In genomic region chr3:111080357-111080937, GRCh38 we compare ENCODE assay signal across 8 cellular contexts. TPM values are rescaled to one million over a fixed set of nuclear protein-coding genes. Genes with fewer than 3 reads are reported as not detected.
DNase-seq lines count a peak whose midpoint lies in the region; ATAC-seq and TF ChIP-seq lines count a peak whose summit lies in the region.

No MANE protein-coding gene starts in this region.

- H3K27me3 Mint-ChIP-seq in activated T-helper 2 cell treated with anti-CD3 and anti-CD28 coated beads, Interferon-gamma antibody, Interleukin-2, Interleukin-4, amounts not matched to agents 10 μg/mL and 5 μg/mL and 100 μg/mL, durations not matched to agents 14 hours and 24 hours and 36 hours (ENCODE audit: low read depth), result peaks cover 15% of the 10 kb centered on the region

- no peaks in the 10 kb centered on the region for H3K9me3 Mint-ChIP-seq in activated T-helper 2 cell treated with anti-CD3 and anti-CD28 coated beads, Interferon-gamma antibody, Interleukin-2, Interleukin-4, amounts not matched to agents 10 μg/mL and 5 μg/mL and 100 μg/mL, durations not matched to agents 14 hours and 24 hours and 36 hours

- peaks cover 0 to 9% of the 10 kb centered on the region in 2 donors for H3K4me1 ChIP-seq in ascending aorta

- intact Hi-C loops in ascending aorta (cut with DNase I), result loop anchor here (5.0 kb wide), 1 partner anchor 1348 kb away; no protein-coding TSS in a partner anchor
- intact Hi-C loops in activated T-helper 2 cell treated with anti-CD3 and anti-CD28 coated beads, Interferon-gamma antibody, Interleukin-2, Interleukin-4, amounts not matched to agents 10 μg/mL and 5 μg/mL and 100 μg/mL, durations not matched to agents 14 hours and 24 hours and 36 hours (cut with micrococcal nuclease), result no loop called here

- no peak overlapping the region for H3K27ac Mint-ChIP-seq in activated T-helper 2 cell treated with anti-CD3 and anti-CD28 coated beads, Interferon-gamma antibody, Interleukin-2, Interleukin-4, amounts not matched to agents 10 μg/mL and 5 μg/mL and 100 μg/mL, durations not matched to agents 14 hours and 24 hours and 36 hours

- H3K4me3 ChIP-seq in ascending aorta, result no peak overlapping the region

- H3K9me3 ChIP-seq in ascending aorta, result no peaks in the 10 kb centered on the region

- no peak for ATAC-seq in HG03520 (IDR thresholded peaks at IDR 0.05; ENCODE audit: unreplicated experiment)

- H3K27me3 ChIP-seq in ascending aorta, result no peaks in the 10 kb centered on the region

- peak in 2 of 3 experiments; percentile 38 to 64 for TF ChIP-seq CTCF in ascending aorta (IDR thresholded peaks at IDR 0.05)

- H3K36me3 Mint-ChIP-seq in activated T-helper 2 cell treated with anti-CD3 and anti-CD28 coated beads, Interferon-gamma antibody, Interleukin-2, Interleukin-4, amounts not matched to agents 10 μg/mL and 5 μg/mL and 100 μg/mL, durations not matched to agents 14 hours and 24 hours and 36 hours (ENCODE audit: low read depth), result no peaks in the 10 kb centered on the region

- H3K36me3 ChIP-seq in ascending aorta, result no peaks in the 10 kb centered on the region

- peak; percentile 27 for DNase-seq in AG20443 (ENCODE audit: low spot score)
- DNase-seq in HS-5 (ENCODE audit: low read depth), result peak; percentile 72
- no peak for DNase-seq in ascending aorta (ENCODE audit: low spot score in 2 of 2)
- peak; percentile 52 for DNase-seq in left kidney (ENCODE audit: low read depth, low spot score)
- DNase-seq in activated CD4-positive, alpha-beta T cell treated with anti-CD3 and anti-CD28 coated beads, Interleukin-2, amount 50 U/mL, for 48 hours, result no peak
- no peak for DNase-seq in activated T-helper 2 cell treated with anti-CD3 and anti-CD28 coated beads, Interferon-gamma antibody, Interleukin-2, Interleukin-4, amounts not matched to agents 10 μg/mL and 5 μg/mL and 100 μg/mL, durations not matched to agents 14 hours and 24 hours and 36 hours (ENCODE audit: low spot score)
- DNase-seq in stimulated activated CD4-positive, alpha-beta T cell treated with anti-CD3 and anti-CD28 coated beads, Interleukin-12 subunit alpha, Interleukin-12 subunit beta, amount 100 ng/mL, for 4 hours, result no peak

- no peaks in the 10 kb centered on the region for H3K4me1 Mint-ChIP-seq in activated T-helper 2 cell treated with anti-CD3 and anti-CD28 coated beads, Interferon-gamma antibody, Interleukin-2, Interleukin-4, amounts not matched to agents 10 μg/mL and 5 μg/mL and 100 μg/mL, durations not matched to agents 14 hours and 24 hours and 36 hours (ENCODE audit: low read depth)

- H3K27ac ChIP-seq in ascending aorta, result no peak overlapping the region

- no peak overlapping the region for H3K4me3 Mint-ChIP-seq in activated T-helper 2 cell treated with anti-CD3 and anti-CD28 coated beads, Interferon-gamma antibody, Interleukin-2, Interleukin-4, amounts not matched to agents 10 μg/mL and 5 μg/mL and 100 μg/mL, durations not matched to agents 14 hours and 24 hours and 36 hours (ENCODE audit: low read depth)

RNA-seq across cellular contexts. Expression of gene NECTIN3, which starts 8.8 kb away (rescaled TPM):
- total RNA-seq in ascending aorta, result 104 TPM
- 2.2 and 2.6 TPM in 2 replicates for total RNA-seq in activated T-helper 2 cell treated with anti-CD3 and anti-CD28 coated beads, Interferon-gamma antibody, Interleukin-2, Interleukin-4, amounts not matched to agents 10 μg/mL and 5 μg/mL and 100 μg/mL, durations not matched to agents 14 hours and 24 hours and 36 hours

Comparison
In these comparisons a context has a peak if more than half of its experiments do, and no peak if none do; other contexts are left out.
1. DNase-seq: peak in AG20443 (single experiment), HS-5 (single experiment) and left kidney (single experiment); none in ascending aorta (0 of 2), activated CD4-positive, alpha-beta T cell treated with anti-CD3 and anti-CD28 coated beads, Interleukin-2, amount 50 U/mL, for 48 hours (0 of 2), activated T-helper 2 cell treated with anti-CD3 and anti-CD28 coated beads, Interferon-gamma antibody, Interleukin-2, Interleukin-4, amounts not matched to agents 10 μg/mL and 5 μg/mL and 100 μg/mL, durations not matched to agents 14 hours and 24 hours and 36 hours (single experiment) and stimulated activated CD4-positive, alpha-beta T cell treated with anti-CD3 and anti-CD28 coated beads, Interleukin-12 subunit alpha, Interleukin-12 subunit beta, amount 100 ng/mL, for 4 hours (single experiment).
2. RNA of gene NECTIN3, which starts 8.8 kb away (total RNA-seq): 104 TPM in ascending aorta (single experiment); 2.2 to 2.6 TPM in activated T-helper 2 cell treated with anti-CD3 and anti-CD28 coated beads, Interferon-gamma antibody, Interleukin-2, Interleukin-4, amounts not matched to agents 10 μg/mL and 5 μg/mL and 100 μg/mL, durations not matched to agents 14 hours and 24 hours and 36 hours; every median in the first group is over 10 times any median in the second.